ENCODE assay signal across 1 cellular context in genomic region chr15:86650084-86650483, GRCh38.
TF ChIP-seq lines count a peak whose summit lies in the region.

No MANE protein-coding gene starts in this region.

TF ChIP-seq in SK-N-SH treated with all-trans-retinoic acid at 6 μM for 48 hours, 23 proteins besides CTCF, POLR2A, EP300 and RAD21 (continued from another document):
- TF ChIP-seq TSHZ2 (CRISPR knock-in tag; IDR thresholded peaks at IDR 0.05) (no peak), TCF4 (CRISPR knock-in tag; IDR thresholded peaks at IDR 0.05; ENCODE audit: borderline replicate concordance) (no peak)
